1 cellular context compared by ENCODE assay signal in the genomic region with DNA sequence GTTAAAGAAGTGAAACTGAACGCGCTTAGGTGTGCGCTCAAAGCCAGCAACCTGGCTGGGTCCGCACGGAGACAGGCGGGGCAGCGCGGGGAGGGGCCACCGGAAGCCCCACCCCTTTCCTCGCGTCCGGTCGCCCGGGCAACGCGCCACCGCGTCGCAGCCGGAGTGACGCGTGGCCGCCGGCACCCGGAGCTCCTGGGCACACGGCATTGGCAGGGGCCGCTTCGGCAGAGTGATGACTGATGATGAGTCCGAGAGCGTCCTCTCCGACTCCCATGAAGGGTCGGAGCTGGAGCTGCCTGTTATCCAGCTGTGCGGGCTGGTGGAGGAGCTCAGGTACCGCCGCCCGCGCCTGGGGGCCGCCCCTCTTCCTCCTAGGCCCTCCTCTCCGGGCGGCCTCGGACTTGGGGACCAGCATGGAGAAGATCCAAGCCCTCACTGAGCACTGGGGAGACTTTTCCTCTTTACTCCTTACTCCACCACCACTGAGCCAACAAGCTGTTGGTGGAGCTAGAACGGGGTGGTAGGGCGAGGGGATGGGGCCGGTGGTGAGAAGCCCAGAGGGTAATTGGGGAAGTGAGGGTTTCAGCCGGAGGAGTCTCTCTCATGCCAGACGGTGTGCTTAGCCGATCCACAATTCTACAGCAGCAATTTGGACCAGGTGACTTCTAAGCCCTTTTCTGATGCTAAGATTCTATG.
TF ChIP-seq lines count a peak whose summit lies in the region.

No MANE protein-coding gene starts in this region.

TF ChIP-seq in HepG2, 621 proteins besides CTCF, POLR2A, EP300 and RAD21 (continued from another document and continues in another):
- TF ChIP-seq ZNF563 (CRISPR knock-in tag; IDR thresholded peaks at IDR 0.05) (no peak), FOXJ3 (CRISPR knock-in tag; IDR thresholded peaks at IDR 0.05; ENCODE audit: borderline replicate concordance) (no peak), FOXM1 (CRISPR knock-in tag; IDR thresholded peaks at IDR 0.05) (no peak), TCF7 (IDR thresholded peaks at IDR 0.05; ENCODE audit: low read depth) (no peak), ZFP82 (CRISPR knock-in tag; IDR thresholded peaks at IDR 0.05; ENCODE audit: borderline replicate concordance) (no peak), FOXK1 (CRISPR knock-in tag; IDR thresholded peaks at IDR 0.05; ENCODE audit: borderline replicate concordance, low read depth) (peak; percentile 59; the same call in 1 of the 2 replicates), ZBTB3 (CRISPR knock-in tag; IDR thresholded peaks at IDR 0.05; ENCODE audit: borderline replicate concordance, low read depth) (no peak), SIX1 (CRISPR knock-in tag; IDR thresholded peaks at IDR 0.05; ENCODE audit: borderline replicate concordance) (no peak), MAFK (conservative IDR thresholded peaks at IDR 0.05 in 1 of 2, IDR thresholded peaks at IDR 0.05 in 1 of 2; ENCODE audit: low read length in 2 of 2) (no peak), ZC3H4 (CRISPR knock-in tag; IDR thresholded peaks at IDR 0.05; ENCODE audit: borderline replicate concordance) (no peak), ZFP62 (CRISPR knock-in tag; IDR thresholded peaks at IDR 0.05) (no peak), ZNF883 (CRISPR knock-in tag; IDR thresholded peaks at IDR 0.05; ENCODE audit: not compliant biosample characterization) (no peak), ZNF768 (CRISPR knock-in tag; IDR thresholded peaks at IDR 0.05) (peak; percentile 57), HOXD1 (CRISPR knock-in tag; IDR thresholded peaks at IDR 0.05) (no peak), ZBTB20 (CRISPR knock-in tag; IDR thresholded peaks at IDR 0.05; ENCODE audit: borderline replicate concordance, low read depth) (no peak), ZNF441 (CRISPR knock-in tag; IDR thresholded peaks at IDR 0.05; ENCODE audit: borderline replicate concordance) (no peak), BRD4 (CRISPR knock-in tag; IDR thresholded peaks at IDR 0.05) (no peak), HMG20B (CRISPR knock-in tag; conservative IDR thresholded peaks at IDR 0.05) (no peak), SKI (IDR thresholded peaks at IDR 0.05; ENCODE audit: partially characterized antibody) (peak; percentile 14), NONO (IDR thresholded peaks at IDR 0.05) (no peak), NONO (CRISPR knock-in tag; conservative IDR thresholded peaks at IDR 0.05) (no peak), FOXP1 (IDR thresholded peaks at IDR 0.05) (no peak), FOXP1 (CRISPR knock-in tag; IDR thresholded peaks at IDR 0.05) (0 out of 2 replicates have a peak, but pooled peaks have one; percentile 5), NFE2L1 (CRISPR knock-in tag; IDR thresholded peaks at IDR 0.05; ENCODE audit: borderline replicate concordance) (0 out of 2 replicates have a peak, but pooled peaks have one; percentile 29), KLF13 (CRISPR knock-in tag; IDR thresholded peaks at IDR 0.05) (no peak), TBX2 (CRISPR knock-in tag; IDR thresholded peaks at IDR 0.05; ENCODE audit: borderline replicate concordance) (peak; percentile 47; the same call in 1 of the 2 replicates), ZFP36L1 (CRISPR knock-in tag; IDR thresholded peaks at IDR 0.05) (no peak), GABPA (IDR thresholded peaks at IDR 0.05; ENCODE audit: low read depth, low read length) (peak; percentile 54), GABPA (CRISPR knock-in tag; IDR thresholded peaks at IDR 0.05; ENCODE audit: low read depth) (peak; percentile 60), ZNF550 (CRISPR knock-in tag; IDR thresholded peaks at IDR 0.05; ENCODE audit: borderline replicate concordance) (0 out of 2 replicates have a peak, but pooled peaks have one; percentile 80), ZFYVE20 (CRISPR knock-in tag; IDR thresholded peaks at IDR 0.05; ENCODE audit: borderline replicate concordance, low read depth) (no peak), ZNF234 (CRISPR knock-in tag; conservative IDR thresholded peaks at IDR 0.05) (no peak), KDM5A (IDR thresholded peaks at IDR 0.05; ENCODE audit: borderline replicate concordance, low read length) (no peak), HDAC2 (CRISPR knock-in tag; IDR thresholded peaks at IDR 0.05) (peak; percentile 73), HNRNPUL1 (IDR thresholded peaks at IDR 0.05; ENCODE audit: low read depth, low read length) (no peak), CENPX (CRISPR knock-in tag; IDR thresholded peaks at IDR 0.05) (no peak), SNRNP70 (IDR thresholded peaks at IDR 0.05; ENCODE audit: low read depth, low read length) (no peak), POLR2AphosphoS2 (IDR thresholded peaks at IDR 0.05; ENCODE audit: low read depth, low read length) (no peak), SRF (IDR thresholded peaks at IDR 0.05; ENCODE audit: low read depth, low read length) (no peak), ZNF101 (CRISPR knock-in tag; IDR thresholded peaks at IDR 0.05; ENCODE audit: borderline replicate concordance, low read depth) (no peak), KLF16 (CRISPR knock-in tag; IDR thresholded peaks at IDR 0.05) (peak in 1 of 2 experiments; percentile 75; a peak in 1 of 4 replicates), NR2F1 (CRISPR knock-in tag; IDR thresholded peaks at IDR 0.05) (no peak), NFRKB (IDR thresholded peaks at IDR 0.05) (no peak), SOX13 (IDR thresholded peaks at IDR 0.05) (no peak), SOX13 (CRISPR knock-in tag; conservative IDR thresholded peaks at IDR 0.05 in 1 of 2, IDR thresholded peaks at IDR 0.05 in 1 of 2) (0 out of 4 replicates have a peak, but pooled peaks of 1 of the 2 experiments have one; percentile 12), RFXAP (CRISPR knock-in tag; IDR thresholded peaks at IDR 0.05; ENCODE audit: borderline replicate concordance) (no peak), ZNF619 (CRISPR knock-in tag; IDR thresholded peaks at IDR 0.05) (peak; percentile 64; the same call in 1 of the 2 replicates)
- TF ChIP-seq, protein P1, sequence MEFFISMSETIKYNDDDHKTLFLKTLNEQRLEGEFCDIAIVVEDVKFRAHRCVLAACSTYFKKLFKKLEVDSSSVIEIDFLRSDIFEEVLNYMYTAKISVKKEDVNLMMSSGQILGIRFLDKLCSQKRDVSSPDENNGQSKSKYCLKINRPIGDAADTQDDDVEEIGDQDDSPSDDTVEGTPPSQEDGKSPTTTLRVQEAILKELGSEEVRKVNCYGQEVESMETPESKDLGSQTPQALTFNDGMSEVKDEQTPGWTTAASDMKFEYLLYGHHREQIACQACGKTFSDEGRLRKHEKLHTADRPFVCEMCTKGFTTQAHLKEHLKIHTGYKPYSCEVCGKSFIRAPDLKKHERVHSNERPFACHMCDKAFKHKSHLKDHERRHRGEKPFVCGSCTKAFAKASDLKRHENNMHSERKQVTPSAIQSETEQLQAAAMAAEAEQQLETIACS (CRISPR knock-in tag; IDR thresholded peaks at IDR 0.05): no peak
- TF ChIP-seq, protein P2, sequence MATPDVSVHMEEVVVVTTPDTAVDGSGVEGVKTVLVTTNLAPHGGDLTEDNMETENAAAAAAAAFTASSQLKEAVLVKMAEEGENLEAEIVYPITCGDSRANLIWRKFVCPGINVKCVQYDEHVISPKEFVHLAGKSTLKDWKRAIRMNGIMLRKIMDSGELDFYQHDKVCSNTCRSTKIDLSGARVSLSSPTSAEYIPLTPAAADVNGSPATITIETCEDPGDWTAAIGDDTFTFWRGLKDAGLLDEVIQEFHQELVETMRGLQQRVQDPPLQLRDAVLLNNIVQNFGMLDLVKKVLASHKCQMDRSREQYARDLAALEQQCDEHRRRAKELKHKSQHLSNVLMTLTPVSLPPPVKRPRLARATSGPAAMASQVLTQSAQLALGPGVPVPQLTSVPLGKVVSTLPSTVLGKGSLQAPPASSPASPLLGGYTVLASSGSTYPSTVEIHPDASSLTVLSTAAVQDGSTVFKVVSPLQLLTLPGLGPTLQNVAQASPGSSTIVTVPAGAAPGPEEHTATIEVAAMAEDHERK (CRISPR knock-in tag; IDR thresholded peaks at IDR 0.05; ENCODE audit: low read depth): no peak
- TF ChIP-seq, protein P3, sequence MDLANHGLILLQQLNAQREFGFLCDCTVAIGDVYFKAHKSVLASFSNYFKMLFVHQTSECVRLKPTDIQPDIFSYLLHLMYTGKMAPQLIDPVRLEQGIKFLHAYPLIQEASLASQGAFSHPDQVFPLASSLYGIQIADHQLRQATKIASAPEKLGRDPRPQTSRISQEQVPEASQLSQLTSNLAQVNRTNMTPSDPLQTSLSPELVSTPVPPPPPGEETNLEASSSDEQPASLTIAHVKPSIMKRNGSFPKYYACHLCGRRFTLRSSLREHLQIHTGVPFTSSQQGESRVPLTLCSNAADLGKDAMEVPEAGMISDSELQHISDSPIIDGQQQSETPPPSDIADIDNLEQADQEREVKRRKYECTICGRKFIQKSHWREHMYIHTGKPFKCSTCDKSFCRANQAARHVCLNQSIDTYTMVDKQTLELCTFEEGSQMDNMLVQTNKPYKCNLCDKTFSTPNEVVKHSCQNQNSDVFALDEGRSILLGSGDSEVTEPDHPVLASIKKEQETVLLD (CRISPR knock-in tag; IDR thresholded peaks at IDR 0.05; ENCODE audit: low read depth): no peak
- TF ChIP-seq, protein P4, sequence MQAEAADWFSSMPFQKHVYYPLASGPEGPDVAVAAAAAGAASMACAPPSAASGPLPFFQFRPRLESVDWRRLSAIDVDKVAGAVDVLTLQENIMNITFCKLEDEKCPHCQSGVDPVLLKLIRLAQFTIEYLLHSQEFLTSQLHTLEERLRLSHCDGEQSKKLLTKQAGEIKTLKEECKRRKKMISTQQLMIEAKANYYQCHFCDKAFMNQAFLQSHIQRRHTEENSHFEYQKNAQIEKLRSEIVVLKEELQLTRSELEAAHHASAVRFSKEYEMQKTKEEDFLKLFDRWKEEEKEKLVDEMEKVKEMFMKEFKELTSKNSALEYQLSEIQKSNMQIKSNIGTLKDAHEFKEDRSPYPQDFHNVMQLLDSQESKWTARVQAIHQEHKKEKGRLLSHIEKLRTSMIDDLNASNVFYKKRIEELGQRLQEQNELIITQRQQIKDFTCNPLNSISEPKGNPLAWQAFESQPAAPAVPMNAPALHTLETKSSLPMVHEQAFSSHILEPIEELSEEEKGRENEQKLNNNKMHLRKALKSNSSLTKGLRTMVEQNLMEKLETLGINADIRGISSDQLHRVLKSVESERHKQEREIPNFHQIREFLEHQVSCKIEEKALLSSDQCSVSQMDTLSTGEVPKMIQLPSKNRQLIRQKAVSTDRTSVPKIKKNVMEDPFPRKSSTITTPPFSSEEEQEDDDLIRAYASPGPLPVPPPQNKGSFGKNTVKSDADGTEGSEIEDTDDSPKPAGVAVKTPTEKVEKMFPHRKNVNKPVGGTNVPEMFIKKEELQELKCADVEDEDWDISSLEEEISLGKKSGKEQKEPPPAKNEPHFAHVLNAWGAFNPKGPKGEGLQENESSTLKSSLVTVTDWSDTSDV (CRISPR knock-in tag; IDR thresholded peaks at IDR 0.05): no peak
- TF ChIP-seq, protein P5, sequence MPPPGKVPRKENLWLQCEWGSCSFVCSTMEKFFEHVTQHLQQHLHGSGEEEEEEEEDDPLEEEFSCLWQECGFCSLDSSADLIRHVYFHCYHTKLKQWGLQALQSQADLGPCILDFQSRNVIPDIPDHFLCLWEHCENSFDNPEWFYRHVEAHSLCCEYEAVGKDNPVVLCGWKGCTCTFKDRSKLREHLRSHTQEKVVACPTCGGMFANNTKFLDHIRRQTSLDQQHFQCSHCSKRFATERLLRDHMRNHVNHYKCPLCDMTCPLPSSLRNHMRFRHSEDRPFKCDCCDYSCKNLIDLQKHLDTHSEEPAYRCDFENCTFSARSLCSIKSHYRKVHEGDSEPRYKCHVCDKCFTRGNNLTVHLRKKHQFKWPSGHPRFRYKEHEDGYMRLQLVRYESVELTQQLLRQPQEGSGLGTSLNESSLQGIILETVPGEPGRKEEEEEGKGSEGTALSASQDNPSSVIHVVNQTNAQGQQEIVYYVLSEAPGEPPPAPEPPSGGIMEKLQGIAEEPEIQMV (CRISPR knock-in tag; IDR thresholded peaks at IDR 0.05; ENCODE audit: low read depth): 0 out of 2 replicates have a peak, but pooled peaks have one; percentile 24
- TF ChIP-seq, protein P6, sequence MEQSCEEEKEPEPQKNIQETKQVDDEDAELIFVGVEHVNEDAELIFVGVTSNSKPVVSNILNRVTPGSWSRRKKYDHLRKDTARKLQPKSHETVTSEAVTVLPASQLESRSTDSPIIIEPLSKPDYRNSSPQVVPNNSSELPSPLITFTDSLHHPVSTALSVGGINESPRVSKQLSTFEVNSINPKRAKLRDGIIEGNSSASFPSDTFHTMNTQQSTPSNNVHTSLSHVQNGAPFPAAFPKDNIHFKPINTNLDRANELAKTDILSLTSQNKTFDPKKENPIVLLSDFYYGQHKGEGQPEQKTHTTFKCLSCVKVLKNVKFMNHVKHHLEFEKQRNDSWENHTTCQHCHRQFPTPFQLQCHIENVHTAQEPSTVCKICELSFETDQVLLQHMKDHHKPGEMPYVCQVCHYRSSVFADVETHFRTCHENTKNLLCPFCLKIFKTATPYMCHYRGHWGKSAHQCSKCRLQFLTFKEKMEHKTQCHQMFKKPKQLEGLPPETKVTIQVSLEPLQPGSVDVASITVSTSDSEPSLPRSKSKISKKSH (CRISPR knock-in tag; IDR thresholded peaks at IDR 0.05; ENCODE audit: borderline replicate concordance): no peak
- TF ChIP-seq, protein P7, sequence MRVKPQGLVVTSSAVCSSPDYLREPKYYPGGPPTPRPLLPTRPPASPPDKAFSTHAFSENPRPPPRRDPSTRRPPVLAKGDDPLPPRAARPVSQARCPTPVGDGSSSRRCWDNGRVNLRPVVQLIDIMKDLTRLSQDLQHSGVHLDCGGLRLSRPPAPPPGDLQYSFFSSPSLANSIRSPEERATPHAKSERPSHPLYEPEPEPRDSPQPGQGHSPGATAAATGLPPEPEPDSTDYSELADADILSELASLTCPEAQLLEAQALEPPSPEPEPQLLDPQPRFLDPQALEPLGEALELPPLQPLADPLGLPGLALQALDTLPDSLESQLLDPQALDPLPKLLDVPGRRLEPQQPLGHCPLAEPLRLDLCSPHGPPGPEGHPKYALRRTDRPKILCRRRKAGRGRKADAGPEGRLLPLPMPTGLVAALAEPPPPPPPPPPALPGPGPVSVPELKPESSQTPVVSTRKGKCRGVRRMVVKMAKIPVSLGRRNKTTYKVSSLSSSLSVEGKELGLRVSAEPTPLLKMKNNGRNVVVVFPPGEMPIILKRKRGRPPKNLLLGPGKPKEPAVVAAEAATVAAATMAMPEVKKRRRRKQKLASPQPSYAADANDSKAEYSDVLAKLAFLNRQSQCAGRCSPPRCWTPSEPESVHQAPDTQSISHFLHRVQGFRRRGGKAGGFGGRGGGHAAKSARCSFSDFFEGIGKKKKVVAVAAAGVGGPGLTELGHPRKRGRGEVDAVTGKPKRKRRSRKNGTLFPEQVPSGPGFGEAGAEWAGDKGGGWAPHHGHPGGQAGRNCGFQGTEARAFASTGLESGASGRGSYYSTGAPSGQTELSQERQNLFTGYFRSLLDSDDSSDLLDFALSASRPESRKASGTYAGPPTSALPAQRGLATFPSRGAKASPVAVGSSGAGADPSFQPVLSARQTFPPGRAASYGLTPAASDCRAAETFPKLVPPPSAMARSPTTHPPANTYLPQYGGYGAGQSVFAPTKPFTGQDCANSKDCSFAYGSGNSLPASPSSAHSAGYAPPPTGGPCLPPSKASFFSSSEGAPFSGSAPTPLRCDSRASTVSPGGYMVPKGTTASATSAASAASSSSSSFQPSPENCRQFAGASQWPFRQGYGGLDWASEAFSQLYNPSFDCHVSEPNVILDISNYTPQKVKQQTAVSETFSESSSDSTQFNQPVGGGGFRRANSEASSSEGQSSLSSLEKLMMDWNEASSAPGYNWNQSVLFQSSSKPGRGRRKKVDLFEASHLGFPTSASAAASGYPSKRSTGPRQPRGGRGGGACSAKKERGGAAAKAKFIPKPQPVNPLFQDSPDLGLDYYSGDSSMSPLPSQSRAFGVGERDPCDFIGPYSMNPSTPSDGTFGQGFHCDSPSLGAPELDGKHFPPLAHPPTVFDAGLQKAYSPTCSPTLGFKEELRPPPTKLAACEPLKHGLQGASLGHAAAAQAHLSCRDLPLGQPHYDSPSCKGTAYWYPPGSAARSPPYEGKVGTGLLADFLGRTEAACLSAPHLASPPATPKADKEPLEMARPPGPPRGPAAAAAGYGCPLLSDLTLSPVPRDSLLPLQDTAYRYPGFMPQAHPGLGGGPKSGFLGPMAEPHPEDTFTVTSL (CRISPR knock-in tag; IDR thresholded peaks at IDR 0.05; ENCODE audit: borderline replicate concordance): no peak
